ENCODE assay signal across 8 cellular contexts in the genomic region with DNA sequence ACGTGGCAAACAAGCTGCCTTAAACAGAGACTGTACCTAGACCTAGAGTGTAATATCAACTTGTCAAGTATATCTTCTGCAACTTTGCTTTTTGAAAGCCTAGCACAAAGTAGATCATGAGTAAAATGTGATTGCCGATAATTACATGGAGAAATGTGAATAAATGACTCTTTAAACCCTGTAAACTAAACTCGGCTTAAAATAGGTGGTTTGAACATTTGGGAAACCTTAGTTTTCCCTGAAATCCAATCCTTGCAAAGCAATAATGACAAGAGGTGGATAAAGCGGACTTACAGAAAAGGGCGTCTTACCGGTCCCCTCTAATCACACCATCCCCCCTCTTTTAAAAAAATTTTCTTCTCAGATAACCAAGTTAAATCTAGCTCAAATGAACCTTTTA. TPM values are rescaled to one million over a fixed set of nuclear protein-coding genes. Genes with fewer than 3 reads are reported as not detected.
DNase-seq lines count a peak whose midpoint lies in the region; ATAC-seq and TF ChIP-seq lines count a peak whose summit lies in the region.

No MANE protein-coding gene starts in this region.

- H3K4me2 ChIP-seq in smooth muscle cell = peak overlapping the region; percentile 91

- H3K4me3 ChIP-seq in HAP-1 (peak overlapping the region; percentile 85), gastroesophageal sphincter (peak overlapping the region; percentile 77 to 96), smooth muscle cell (peak overlapping the region; percentile 66)

- peak overlapping the region; percentile 94 for H3K9ac ChIP-seq in smooth muscle cell (ENCODE audit: low read depth)

- peaks cover 21% of the 10 kb centered on the region for H3K4me1 Mint-ChIP-seq in T-helper 17 cell

- in situ Hi-C loops in HAP-1 (cut with MboI; ENCODE audit: low sequenced_read_pairs) = no loop called here

- ATAC-seq in T-helper 17 cell = no peak
- no peak for ATAC-seq in gastroesophageal sphincter
- no peak for ATAC-seq in GM21423 (IDR thresholded peaks at IDR 0.05; ENCODE audit: unreplicated experiment)

- no peaks in the 10 kb centered on the region for H3F3A ChIP-seq in smooth muscle cell (ENCODE audit: low read depth)

- H3K4me3 Mint-ChIP-seq in T-helper 17 cell = peak overlapping the region; percentile 95

- H3K27ac Mint-ChIP-seq in T-helper 17 cell = peak overlapping the region; percentile 97

- H3K36me3 Mint-ChIP-seq in T-helper 17 cell (ENCODE audit: low read depth) = no peaks in the 10 kb centered on the region

- TF ChIP-seq POLR2A in gastroesophageal sphincter (IDR thresholded peaks at IDR 0.05) = no peak

- H3K27ac ChIP-seq in gastroesophageal sphincter = peak overlapping the region; percentile 80 to 88 (median 86)
- H3K27ac ChIP-seq in smooth muscle cell (ENCODE audit: low read depth) = peak overlapping the region; percentile 93

- WGBS in gastroesophageal sphincter (ENCODE audit: low coverage in 1 of 2), 2 donors = 30 to 32% methylated on average over 6 of the region's 6 CpGs
- WGBS in smooth muscle cell (ENCODE audit: low lambda C conversion rate) = 27% methylated on average over 6 of the region's 6 CpGs

- peak overlapping the region; percentile 65 for H2AFZ ChIP-seq in smooth muscle cell (ENCODE audit: low read depth)

- no peaks in the 10 kb centered on the region for H3K27me3 Mint-ChIP-seq in T-helper 17 cell

- H4K20me1 ChIP-seq in smooth muscle cell (ENCODE audit: low read depth) = peaks cover 24% of the 10 kb centered on the region

- H3K79me2 ChIP-seq in smooth muscle cell (ENCODE audit: low read depth) = peaks cover 41% of the 10 kb centered on the region

- DNase-seq in HAP-1 (ENCODE audit: low spot score in 2 of 2) (no peak), T-helper 17 cell (no peak), smooth muscle cell (lab: John Stamatoyannopoulos, UW; ENCODE audit: unreplicated experiment) (no peak), NCI-H2081 treated with DMSO at 0.1 percent for 48 hours (lab: John Stamatoyannopoulos, UW) (no peak), iPS-NIHi11 (ENCODE audit: low spot score) (no peak)
- no peak for DNase-seq in stimulated activated CD4-positive, alpha-beta T cell treated with anti-CD3 and anti-CD28 coated beads, Interleukin-12 subunit alpha, Interleukin-12 subunit beta, amount 100 ng/mL, for 4 hours

- no peak for TF ChIP-seq EP300 in gastroesophageal sphincter (IDR thresholded peaks at IDR 0.05)

- no peaks in the 10 kb centered on the region; the same call in 1 of the 2 replicates for H3K36me3 ChIP-seq in HAP-1 (replicated peaks)
- no peaks in the 10 kb centered on the region for H3K36me3 ChIP-seq in gastroesophageal sphincter
- no peaks in the 10 kb centered on the region for H3K36me3 ChIP-seq in smooth muscle cell (ENCODE audit: low read depth)

- no peaks in the 10 kb centered on the region; the same call in 1 of the 2 replicates for H3K4me1 ChIP-seq in HAP-1
- H3K4me1 ChIP-seq in gastroesophageal sphincter = peaks cover 0 to 26% (median 6%) of the 10 kb centered on the region in 3 donors
- H3K4me1 ChIP-seq in smooth muscle cell (ENCODE audit: low read depth) = peaks cover 15% of the 10 kb centered on the region

- TF ChIP-seq CTCF in gastroesophageal sphincter (IDR thresholded peaks at IDR 0.05) (no peak), smooth muscle cell (IDR thresholded peaks at IDR 0.05; ENCODE audit: borderline replicate concordance, insufficient read depth, poor library complexity, severe bottlenecking) (no peak)

- no peaks in the 10 kb centered on the region for H3K27me3 ChIP-seq in HAP-1 (ENCODE audit: low read depth)
- no peaks in the 10 kb centered on the region for H3K27me3 ChIP-seq in gastroesophageal sphincter
- H3K27me3 ChIP-seq in smooth muscle cell (ENCODE audit: low read depth) = no peaks in the 10 kb centered on the region

- H3K9me3 ChIP-seq in HAP-1 (0 out of 2 replicates have a peak, but pooled peaks cover 5% of the 10 kb centered on the region), T-helper 17 cell (ENCODE audit: control insufficient read depth, low read length, poor library complexity, severe bottlenecking) (no peaks in the 10 kb centered on the region), gastroesophageal sphincter (no peaks in the 10 kb centered on the region), smooth muscle cell (replicated peaks; ENCODE audit: low read depth) (no peaks in the 10 kb centered on the region)

RNA-seq across cellular contexts. Expression of a gene that starts 0.5 kb away (rescaled TPM):
- total RNA-seq in T-helper 17 cell (10 to 100 TPM; 28.7 to 38.6 TPM), gastroesophageal sphincter (10 to 100 TPM; 32.3 to 46.1 (median 35.6) TPM), smooth muscle cell (93.9 and 123 TPM in 2 replicates)
- polyA plus RNA-seq in smooth muscle cell = 68.5 and 69.4 TPM in 2 replicates
